In genomic region chr5:129358069-129358468, GRCh38 we compare ENCODE assay signal across 2 cellular contexts.
TF ChIP-seq lines count a peak whose summit lies in the region.

No MANE protein-coding gene starts in this region.

TF ChIP-seq in GM23338, 12 proteins besides CTCF, POLR2A, EP300 and RAD21 (continued from another document):
- TF ChIP-seq REST (IDR thresholded peaks at IDR 0.05; ENCODE audit: unreplicated experiment) (no peak), NANOG (IDR thresholded peaks at IDR 0.05; ENCODE audit: borderline replicate concordance) (no peak)

TF ChIP-seq in WTC11, 78 proteins besides CTCF, POLR2A, EP300 and RAD21 (continued from another document):
- no peak for TF ChIP-seq ATF6 (CRISPR knock-in tag; IDR thresholded peaks at IDR 0.05)
